8 cellular contexts compared by ENCODE assay signal in genomic region chr10:24958701-24959392, GRCh38. TPM values are rescaled to one million over a fixed set of nuclear protein-coding genes. Genes with fewer than 3 reads are reported as not detected.
A peak's percentile ranks its signal among the peaks of the same experiment; 100 is the strongest.
DNase-seq lines count a peak whose midpoint lies in the region; ATAC-seq, FAIRE-seq and TF ChIP-seq lines count a peak whose summit lies in the region.

No MANE protein-coding gene starts in this region.

- POLR2A ChIA-PET in HepG2 (lab: Yijun Ruan, JAX) = no interaction called here

- no peak for TF ChIP-seq RAD21 in liver (IDR thresholded peaks at IDR 0.05)
- no peak for TF ChIP-seq RAD21 in HepG2 (CRISPR knock-in tag; IDR thresholded peaks at IDR 0.05)

- TF ChIP-seq EP300 in HepG2 (IDR thresholded peaks at IDR 0.05; ENCODE audit: low read depth in 2 of 2, low read length in 2 of 2) = no peak
- no peak for TF ChIP-seq EP300 in HepG2 (CRISPR knock-in tag; IDR thresholded peaks at IDR 0.05; ENCODE audit: borderline replicate concordance)

- CTCF ChIA-PET in HepG2 (lab: Yijun Ruan, JAX; ENCODE audit: low intra/inter-chr PET ratio, low total read pairs) = no interaction called here

- no peaks in the 10 kb centered on the region for H4K20me1 ChIP-seq in HepG2 (ENCODE audit: insufficient read depth, low read length)

- no peak for FAIRE-seq in HepG2 (lab: Jason Lieb, UNC)

- intact Hi-C loops in HepG2 (cut with micrococcal nuclease; ENCODE audit: unreplicated experiment) (no loop called here), aorta (cut with DNase I) (loop anchor here (2.0 to 10.0 kb wide), 2 partner anchors 234 to 316 kb away; partner anchors contain the start of gene ARHGAP21 (in 1 of the 2))

- H3K79me2 ChIP-seq in HepG2 (ENCODE audit: insufficient read depth, low read length) = no peaks in the 10 kb centered on the region

- in situ Hi-C loops in HepG2 (cut with HindIII; ENCODE audit: extremely low pct_ligation_motif_present, low pct_unique_long_range_greater_than_20kb) = no loop called here

- H3K4me1 ChIP-seq in liver (ENCODE audit: control insufficient read depth in 4 of 4, insufficient read depth in 4 of 4, low read length in 3 of 4) = peaks cover 1 to 14% (median 7%) of the 10 kb centered on the region in 4 donors
- H3K4me1 ChIP-seq in HepG2 (ENCODE audit: insufficient read depth, low read length) = peaks cover 17% of the 10 kb centered on the region
- H3K4me1 ChIP-seq in neuron (ENCODE audit: insufficient read depth, low read length) = peaks cover 27% of the 10 kb centered on the region
- no peaks in the 10 kb centered on the region for H3K4me1 ChIP-seq in aorta (ENCODE audit: control insufficient read depth in 1 of 2, insufficient read depth in 2 of 2, low read length in 2 of 2)

- TF ChIP-seq CTCF in liver (IDR thresholded peaks at IDR 0.05; ENCODE audit: low read depth, low read length, missing input control) (no peak), HepG2 (CRISPR knock-in tag; IDR thresholded peaks at IDR 0.05) (no peak), foreskin fibroblast (IDR thresholded peaks at IDR 0.05; ENCODE audit: low read depth, low read length) (no peak)

- no TSS peak for BruUV-seq in HepG2 (replicated peaks; lab: Mats Ljungman, UMichigan)

- no peaks in the 10 kb centered on the region for H3K36me3 ChIP-seq in liver (ENCODE audit: control insufficient read depth in 4 of 4, insufficient read depth in 3 of 4, low read depth in 1 of 4, low read length in 3 of 4)
- H3K36me3 ChIP-seq in HepG2 (replicated peaks in 1 of 2; ENCODE audit: control insufficient read depth in 1 of 2, insufficient read depth in 2 of 2, low read length in 2 of 2) = no peaks in the 10 kb centered on the region
- H3K36me3 ChIP-seq in neuron (ENCODE audit: insufficient read depth, low read length) = no peaks in the 10 kb centered on the region
- no peaks in the 10 kb centered on the region for H3K36me3 ChIP-seq in aorta (ENCODE audit: control insufficient read depth in 1 of 2, insufficient read depth in 2 of 2, low read length in 1 of 2)

- ATAC-seq in HepG2 (no peak), aorta (ENCODE audit: low FRiP score) (peak; percentile 82)

- DNase-seq in HepG2 (ENCODE audit: low spot score) = no peak
- peak; percentile 75 to 80 for DNase-seq in foreskin fibroblast
- no peak for DNase-seq in aorta
- DNase-seq in activated CD4-positive, alpha-beta T cell treated with anti-CD3 and anti-CD28 coated beads for 1 hour = no peak
- DNase-seq in NCI-H69 (lab: John Stamatoyannopoulos, UW) = no peak
- no peak for DNase-seq in Kasumi-1 (lab: John Stamatoyannopoulos, UW)

- peak overlapping the region; percentile 38 to 48 for H3K27ac ChIP-seq in liver (ENCODE audit: low read depth in 1 of 2, low read length in 2 of 2)
- no peak overlapping the region for H3K27ac ChIP-seq in HepG2 (ENCODE audit: extremely low read length, insufficient read depth, low read length)
- peak overlapping the region; percentile 7 to 67 for H3K27ac ChIP-seq in aorta (ENCODE audit: low read depth in 1 of 2, low read length in 2 of 2)

- H3K4me3 ChIP-seq in liver (ENCODE audit: low read depth in 1 of 3, low read length in 3 of 3) (no peak overlapping the region), HepG2 (replicated peaks in 1 of 3; ENCODE audit: insufficient read depth in 1 of 3, low read depth in 2 of 3, low read length in 3 of 3) (no peak overlapping the region), foreskin fibroblast (ENCODE audit: low read depth in 1 of 2, low read length in 2 of 2) (peak overlapping the region; percentile 9 to 21), neuron (ENCODE audit: low read length) (no peak overlapping the region), aorta (ENCODE audit: low read length in 2 of 2) (no peak overlapping the region)

- no peak overlapping the region for H3K9ac ChIP-seq in liver (ENCODE audit: low read depth in 1 of 2, low read length in 2 of 2)
- no peak overlapping the region for H3K9ac ChIP-seq in HepG2 (ENCODE audit: insufficient read depth, low read depth, low read length)

- no peak overlapping the region for H2AFZ ChIP-seq in HepG2 (ENCODE audit: low read length)
- peak overlapping the region; percentile 43 for H2AFZ ChIP-seq in neuron (ENCODE audit: low read depth, low read length)

- H3K9me3 ChIP-seq in liver (ENCODE audit: control insufficient read depth in 4 of 4, low read length in 3 of 4) = no peaks in the 10 kb centered on the region
- no peaks in the 10 kb centered on the region for H3K9me3 ChIP-seq in HepG2 (ENCODE audit: low read length)
- no peaks in the 10 kb centered on the region for H3K9me3 ChIP-seq in neuron (ENCODE audit: low read length)
- no peaks in the 10 kb centered on the region for H3K9me3 ChIP-seq in aorta (ENCODE audit: control insufficient read depth, low read length)

- 72% methylated on average over 6 of the region's 6 CpGs for WGBS in liver
- WGBS in HepG2 (ENCODE audit: low lambda C conversion rate) = 63% methylated on average over 6 of the region's 6 CpGs
- WGBS in aorta, 2 donors = 10 to 18% methylated on average over 6 of the region's 6 CpGs

- H3K27me3 ChIP-seq in liver (ENCODE audit: control insufficient read depth in 4 of 4, insufficient read depth in 4 of 4, low read length in 3 of 4) = no peaks in the 10 kb centered on the region
- H3K27me3 ChIP-seq in HepG2 (ENCODE audit: control insufficient read depth in 1 of 2, insufficient read depth in 2 of 2, low read length in 2 of 2) = no peaks in the 10 kb centered on the region
- no peaks in the 10 kb centered on the region for H3K27me3 ChIP-seq in neuron (ENCODE audit: insufficient read depth, low read length)
- H3K27me3 ChIP-seq in aorta (ENCODE audit: control insufficient read depth in 1 of 2, insufficient read depth in 2 of 2, low read length in 1 of 2) = no peaks in the 10 kb centered on the region

- H3K4me2 ChIP-seq in HepG2 (ENCODE audit: low read depth, low read length) = no peak overlapping the region

- TF ChIP-seq POLR2A in HepG2 (IDR thresholded peaks at IDR 0.05; ENCODE audit: insufficient read depth in 1 of 2, low read depth in 2 of 2, low read length in 2 of 2) = no peak

RNA-seq across cellular contexts. Expression of gene PRTFDC1, which starts 6.4 kb away (rescaled TPM):
- 1 to 10 TPM; 1.1 to 3.1 TPM for total RNA-seq in liver
- polyA plus RNA-seq in liver = 1 to 10 TPM in 1 of 2 donors, under 1 TPM in 1; 0.93 to 2.7 TPM
- not detected in 2 replicates for total RNA-seq in HepG2 (2016; rRNA removed; fragmentation: Illumina TruSeq; extraction: Trizol)
- not detected in 2 replicates for total RNA-seq in HepG2 (2016; cell fraction: cytosol; rRNA removed; fragmentation: Illumina TruSeq; extraction: Trizol; ENCODE audit: low read depth)
- total RNA-seq in HepG2 (2016; cell fraction: insoluble cytoplasmic fraction; rRNA removed; fragmentation: Illumina TruSeq; extraction: Trizol) = not detected in 2 replicates
- total RNA-seq in HepG2 (2016; cell fraction: membrane; rRNA removed; fragmentation: Illumina TruSeq; extraction: Trizol) = not detected in 2 replicates
- not detected in 2 replicates for total RNA-seq in HepG2 (2016; cell fraction: nucleus; rRNA removed; fragmentation: Illumina TruSeq; extraction: Trizol)
- not detected in 2 replicates for polyA plus RNA-seq in HepG2 (2011; rRNA removed)
- not detected in 2 replicates for polyA plus RNA-seq in HepG2 (2011; cell fraction: cytosol; rRNA removed)
- polyA plus RNA-seq in HepG2 (2011; cell fraction: nucleus; rRNA removed) = not detected in 2 replicates
- not detected in 2 replicates for polyA plus RNA-seq in HepG2 (2012)
- not detected in 2 replicates for polyA plus RNA-seq in HepG2 (2016; cell fraction: cytosol; fragmentation: Illumina TruSeq; extraction: Trizol; ENCODE audit: low read depth)
- polyA plus RNA-seq in HepG2 (2016; cell fraction: insoluble cytoplasmic fraction; fragmentation: Illumina TruSeq; extraction: Trizol; ENCODE audit: low read depth) = not detected in 2 replicates
- polyA plus RNA-seq in HepG2 (2016; cell fraction: membrane; fragmentation: Illumina TruSeq; extraction: Trizol; ENCODE audit: low read depth) = not detected in 2 replicates
- not detected in 2 replicates for polyA plus RNA-seq in HepG2 (2016; cell fraction: nucleus; fragmentation: Illumina TruSeq; extraction: Trizol; ENCODE audit: insufficient read depth, low read depth)
- polyA minus RNA-seq in HepG2 (2011; rRNA and poly(A)+ RNA removed; ENCODE audit: low replicate concordance) = 5.6 TPM in 1 of 2 replicates, not detected in the other
- polyA minus RNA-seq in HepG2 (2011; cell fraction: cytosol; rRNA and poly(A)+ RNA removed) = not detected in 2 replicates
- not detected in 2 replicates for polyA minus RNA-seq in HepG2 (2011; cell fraction: nucleus; rRNA and poly(A)+ RNA removed)
- 1 to 10 TPM; 3.1 to 9.2 TPM for total RNA-seq in aorta
- polyA plus RNA-seq in aorta = 10 to 100 TPM; 14.4 to 15.7 TPM

RNA-seq across cellular contexts. Expression of gene ENKUR, which starts 57.1 kb away (rescaled TPM):
- under 1 TPM; 0.08 to 0.14 TPM for total RNA-seq in liver
- polyA plus RNA-seq in liver = under 1 TPM; 0.13 to 0.15 TPM
- total RNA-seq in HepG2 (2016; rRNA removed; fragmentation: Illumina TruSeq; extraction: Trizol) = 0.15 and 0.21 TPM in 2 replicates
- 0.26 TPM in 1 of 2 replicates, not detected in the other for total RNA-seq in HepG2 (2016; cell fraction: cytosol; rRNA removed; fragmentation: Illumina TruSeq; extraction: Trizol; ENCODE audit: low read depth)
- 0.19 TPM in 1 of 2 replicates, not detected in the other for total RNA-seq in HepG2 (2016; cell fraction: insoluble cytoplasmic fraction; rRNA removed; fragmentation: Illumina TruSeq; extraction: Trizol)
- total RNA-seq in HepG2 (2016; cell fraction: membrane; rRNA removed; fragmentation: Illumina TruSeq; extraction: Trizol) = 0.12 and 0.38 TPM in 2 replicates
- total RNA-seq in HepG2 (2016; cell fraction: nucleus; rRNA removed; fragmentation: Illumina TruSeq; extraction: Trizol) = not detected in 2 replicates
- polyA plus RNA-seq in HepG2 (2011; rRNA removed) = 0.10 and 0.15 TPM in 2 replicates
- 0.04 and 0.05 TPM in 2 replicates for polyA plus RNA-seq in HepG2 (2011; cell fraction: cytosol; rRNA removed)
- 0.05 and 0.16 TPM in 2 replicates for polyA plus RNA-seq in HepG2 (2011; cell fraction: nucleus; rRNA removed)
- polyA plus RNA-seq in HepG2 (2012) = 0.17 and 0.30 TPM in 2 replicates
- not detected in 2 replicates for polyA plus RNA-seq in HepG2 (2016; cell fraction: cytosol; fragmentation: Illumina TruSeq; extraction: Trizol; ENCODE audit: low read depth)
- polyA plus RNA-seq in HepG2 (2016; cell fraction: insoluble cytoplasmic fraction; fragmentation: Illumina TruSeq; extraction: Trizol; ENCODE audit: low read depth) = 0.23 TPM in 1 of 2 replicates, not detected in the other
- polyA plus RNA-seq in HepG2 (2016; cell fraction: membrane; fragmentation: Illumina TruSeq; extraction: Trizol; ENCODE audit: low read depth) = 0.16 and 0.21 TPM in 2 replicates
- polyA plus RNA-seq in HepG2 (2016; cell fraction: nucleus; fragmentation: Illumina TruSeq; extraction: Trizol; ENCODE audit: insufficient read depth, low read depth) = not detected in 2 replicates
- 0.04 and 0.05 TPM in 2 replicates for polyA minus RNA-seq in HepG2 (2011; rRNA and poly(A)+ RNA removed; ENCODE audit: low replicate concordance)
- polyA minus RNA-seq in HepG2 (2011; cell fraction: cytosol; rRNA and poly(A)+ RNA removed) = not detected in 2 replicates
- 0.52 and 0.62 TPM in 2 replicates for polyA minus RNA-seq in HepG2 (2011; cell fraction: nucleus; rRNA and poly(A)+ RNA removed)
- under 1 TPM in 1 of 2 donors, not detected in 1; 0.36 TPM for total RNA-seq in aorta
- not detected for polyA plus RNA-seq in aorta

RNA-seq across cellular contexts. Expression of gene THNSL1, which starts 57.6 kb away (rescaled TPM):
- total RNA-seq in liver = 1 to 10 TPM; 8.0 to 8.2 TPM
- polyA plus RNA-seq in liver = 1 to 10 TPM; 5.0 to 7.5 TPM
- total RNA-seq in HepG2 (2016; rRNA removed; fragmentation: Illumina TruSeq; extraction: Trizol) = 3.8 and 7.3 TPM in 2 replicates
- total RNA-seq in HepG2 (2016; cell fraction: cytosol; rRNA removed; fragmentation: Illumina TruSeq; extraction: Trizol; ENCODE audit: low read depth) = 0.30 and 0.44 TPM in 2 replicates
- total RNA-seq in HepG2 (2016; cell fraction: insoluble cytoplasmic fraction; rRNA removed; fragmentation: Illumina TruSeq; extraction: Trizol) = 3.6 and 6.9 TPM in 2 replicates
- 1.1 and 1.6 TPM in 2 replicates for total RNA-seq in HepG2 (2016; cell fraction: membrane; rRNA removed; fragmentation: Illumina TruSeq; extraction: Trizol)
- 2.2 and 2.3 TPM in 2 replicates for total RNA-seq in HepG2 (2016; cell fraction: nucleus; rRNA removed; fragmentation: Illumina TruSeq; extraction: Trizol)
- 1.2 and 1.3 TPM in 2 replicates for polyA plus RNA-seq in HepG2 (2011; rRNA removed)
- polyA plus RNA-seq in HepG2 (2011; cell fraction: cytosol; rRNA removed) = 0.52 and 0.96 TPM in 2 replicates
- 0.29 and 0.36 TPM in 2 replicates for polyA plus RNA-seq in HepG2 (2011; cell fraction: nucleus; rRNA removed)
- polyA plus RNA-seq in HepG2 (2012) = 1.8 and 3.0 TPM in 2 replicates
- polyA plus RNA-seq in HepG2 (2016; cell fraction: cytosol; fragmentation: Illumina TruSeq; extraction: Trizol; ENCODE audit: low read depth) = 0.23 and 0.27 TPM in 2 replicates
- polyA plus RNA-seq in HepG2 (2016; cell fraction: insoluble cytoplasmic fraction; fragmentation: Illumina TruSeq; extraction: Trizol; ENCODE audit: low read depth) = 6.1 and 6.5 TPM in 2 replicates
- 0.58 and 0.65 TPM in 2 replicates for polyA plus RNA-seq in HepG2 (2016; cell fraction: membrane; fragmentation: Illumina TruSeq; extraction: Trizol; ENCODE audit: low read depth)
- 1.6 and 1.8 TPM in 2 replicates for polyA plus RNA-seq in HepG2 (2016; cell fraction: nucleus; fragmentation: Illumina TruSeq; extraction: Trizol; ENCODE audit: insufficient read depth, low read depth)
- 0.42 and 0.75 TPM in 2 replicates for polyA minus RNA-seq in HepG2 (2011; rRNA and poly(A)+ RNA removed; ENCODE audit: low replicate concordance)
- polyA minus RNA-seq in HepG2 (2011; cell fraction: cytosol; rRNA and poly(A)+ RNA removed) = 1.3 and 2.0 TPM in 2 replicates
- polyA minus RNA-seq in HepG2 (2011; cell fraction: nucleus; rRNA and poly(A)+ RNA removed) = 1.7 and 1.8 TPM in 2 replicates
- 1 to 10 TPM; 1.2 to 2.0 TPM for total RNA-seq in aorta
- 1 to 10 TPM; 1.5 to 2.1 TPM for polyA plus RNA-seq in aorta

Comparison
In these comparisons a context has a peak if more than half of its experiments do, and no peak if none do; other contexts are left out.
1. H3K4me3 ChIP-seq: peak in foreskin fibroblast (2 of 2); none in liver (0 of 3), HepG2 (0 of 3), neuron (single experiment) and aorta (0 of 2).
2. DNase-seq: peak in foreskin fibroblast (2 of 2); none in HepG2 (single experiment), aorta (0 of 2), activated CD4-positive, alpha-beta T cell treated with anti-CD3 and anti-CD28 coated beads for 1 hour (single experiment), NCI-H69 (single experiment) and Kasumi-1 (0 of 2).